Comparison of ENCODE assay signal across 1 cellular context in genomic region chr3:46968783-46969428, GRCh38.
TF ChIP-seq lines count a peak whose summit lies in the region.

No MANE protein-coding gene starts in this region.

TF ChIP-seq in liver, 16 proteins besides CTCF, POLR2A, EP300 and RAD21 (continued from another document):
- TF ChIP-seq, protein P1, sequence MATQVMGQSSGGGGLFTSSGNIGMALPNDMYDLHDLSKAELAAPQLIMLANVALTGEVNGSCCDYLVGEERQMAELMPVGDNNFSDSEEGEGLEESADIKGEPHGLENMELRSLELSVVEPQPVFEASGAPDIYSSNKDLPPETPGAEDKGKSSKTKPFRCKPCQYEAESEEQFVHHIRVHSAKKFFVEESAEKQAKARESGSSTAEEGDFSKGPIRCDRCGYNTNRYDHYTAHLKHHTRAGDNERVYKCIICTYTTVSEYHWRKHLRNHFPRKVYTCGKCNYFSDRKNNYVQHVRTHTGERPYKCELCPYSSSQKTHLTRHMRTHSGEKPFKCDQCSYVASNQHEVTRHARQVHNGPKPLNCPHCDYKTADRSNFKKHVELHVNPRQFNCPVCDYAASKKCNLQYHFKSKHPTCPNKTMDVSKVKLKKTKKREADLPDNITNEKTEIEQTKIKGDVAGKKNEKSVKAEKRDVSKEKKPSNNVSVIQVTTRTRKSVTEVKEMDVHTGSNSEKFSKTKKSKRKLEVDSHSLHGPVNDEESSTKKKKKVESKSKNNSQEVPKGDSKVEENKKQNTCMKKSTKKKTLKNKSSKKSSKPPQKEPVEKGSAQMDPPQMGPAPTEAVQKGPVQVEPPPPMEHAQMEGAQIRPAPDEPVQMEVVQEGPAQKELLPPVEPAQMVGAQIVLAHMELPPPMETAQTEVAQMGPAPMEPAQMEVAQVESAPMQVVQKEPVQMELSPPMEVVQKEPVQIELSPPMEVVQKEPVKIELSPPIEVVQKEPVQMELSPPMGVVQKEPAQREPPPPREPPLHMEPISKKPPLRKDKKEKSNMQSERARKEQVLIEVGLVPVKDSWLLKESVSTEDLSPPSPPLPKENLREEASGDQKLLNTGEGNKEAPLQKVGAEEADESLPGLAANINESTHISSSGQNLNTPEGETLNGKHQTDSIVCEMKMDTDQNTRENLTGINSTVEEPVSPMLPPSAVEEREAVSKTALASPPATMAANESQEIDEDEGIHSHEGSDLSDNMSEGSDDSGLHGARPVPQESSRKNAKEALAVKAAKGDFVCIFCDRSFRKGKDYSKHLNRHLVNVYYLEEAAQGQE (IDR thresholded peaks at IDR 0.05) = no peak
- TF ChIP-seq TAF1 (conservative IDR thresholded peaks at IDR 0.05) = no peak
- peak; percentile 65 for TF ChIP-seq FOXA1 (IDR thresholded peaks at IDR 0.05)
- TF ChIP-seq NR2F2 (IDR thresholded peaks at IDR 0.05) = no peak
- TF ChIP-seq, protein P2, sequence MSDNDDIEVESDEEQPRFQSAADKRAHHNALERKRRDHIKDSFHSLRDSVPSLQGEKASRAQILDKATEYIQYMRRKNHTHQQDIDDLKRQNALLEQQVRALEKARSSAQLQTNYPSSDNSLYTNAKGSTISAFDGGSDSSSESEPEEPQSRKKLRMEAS (IDR thresholded peaks at IDR 0.05) = peak; percentile 94
- TF ChIP-seq, protein P3, sequence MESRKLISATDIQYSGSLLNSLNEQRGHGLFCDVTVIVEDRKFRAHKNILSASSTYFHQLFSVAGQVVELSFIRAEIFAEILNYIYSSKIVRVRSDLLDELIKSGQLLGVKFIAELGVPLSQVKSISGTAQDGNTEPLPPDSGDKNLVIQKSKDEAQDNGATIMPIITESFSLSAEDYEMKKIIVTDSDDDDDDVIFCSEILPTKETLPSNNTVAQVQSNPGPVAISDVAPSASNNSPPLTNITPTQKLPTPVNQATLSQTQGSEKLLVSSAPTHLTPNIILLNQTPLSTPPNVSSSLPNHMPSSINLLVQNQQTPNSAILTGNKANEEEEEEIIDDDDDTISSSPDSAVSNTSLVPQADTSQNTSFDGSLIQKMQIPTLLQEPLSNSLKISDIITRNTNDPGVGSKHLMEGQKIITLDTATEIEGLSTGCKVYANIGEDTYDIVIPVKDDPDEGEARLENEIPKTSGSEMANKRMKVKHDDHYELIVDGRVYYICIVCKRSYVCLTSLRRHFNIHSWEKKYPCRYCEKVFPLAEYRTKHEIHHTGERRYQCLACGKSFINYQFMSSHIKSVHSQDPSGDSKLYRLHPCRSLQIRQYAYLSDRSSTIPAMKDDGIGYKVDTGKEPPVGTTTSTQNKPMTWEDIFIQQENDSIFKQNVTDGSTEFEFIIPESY (IDR thresholded peaks at IDR 0.05) = peak; percentile 70
- TF ChIP-seq GABPA (IDR thresholded peaks at IDR 0.05 in 1 of 2, conservative IDR thresholded peaks at IDR 0.05 in 1 of 2) = peak in 1 of 2 donors; percentile 34
- peak in 1 of 2 donors; percentile 67 for TF ChIP-seq EGR1 (IDR thresholded peaks at IDR 0.05; ENCODE audit: low read depth in 2 of 2)
TF ChIP-seq in liver: peak in this region for 13.
